In genomic region chr1:206703647-206704046, GRCh38 we compare ENCODE assay signal across 8 cellular contexts. TPM values are rescaled to one million over a fixed set of nuclear protein-coding genes. Genes with fewer than 3 reads are reported as not detected.
DNase-seq lines count a peak whose midpoint lies in the region; ATAC-seq and TF ChIP-seq lines count a peak whose summit lies in the region.

No MANE protein-coding gene starts in this region.

- TF ChIP-seq CTCF in smooth muscle cell (IDR thresholded peaks at IDR 0.05; ENCODE audit: borderline replicate concordance, insufficient read depth, poor library complexity, severe bottlenecking) (no peak), stomach (IDR thresholded peaks at IDR 0.05) (no peak), coronary artery (IDR thresholded peaks at IDR 0.05) (no peak)

- no peaks in the 10 kb centered on the region for H3F3A ChIP-seq in smooth muscle cell (ENCODE audit: low read depth)

- H4K20me1 ChIP-seq in smooth muscle cell (ENCODE audit: low read depth) = peaks cover 100% of the 10 kb centered on the region

- H3K79me2 ChIP-seq in smooth muscle cell (ENCODE audit: low read depth) = peaks cover 100% of the 10 kb centered on the region

- H3K36me3 ChIP-seq in smooth muscle cell (ENCODE audit: low read depth) = no peaks in the 10 kb centered on the region
- H3K36me3 ChIP-seq in stomach = no peaks in the 10 kb centered on the region

- WGBS in smooth muscle cell (ENCODE audit: low lambda C conversion rate) = 74% methylated on average over 5 of the region's 5 CpGs
- WGBS in stomach, 5 donors = 69 to 83% (median 77%) methylated on average over 5 of the region's 5 CpGs

- peaks cover 55% of the 10 kb centered on the region for H3K4me1 ChIP-seq in smooth muscle cell (ENCODE audit: low read depth)
- H3K4me1 ChIP-seq in stomach = peaks cover 83 to 96% (median 91%) of the 10 kb centered on the region in 4 donors

- H3K27me3 ChIP-seq in smooth muscle cell (ENCODE audit: low read depth) = no peaks in the 10 kb centered on the region
- H3K27me3 ChIP-seq in stomach = no peaks in the 10 kb centered on the region

- peak; percentile 46 for DNase-seq in activated T-helper 9 cell treated with anti-CD3 and anti-CD28 coated beads, Interleukin-2, amount 50 U/mL, for 16 hours (ENCODE audit: low read depth)
- DNase-seq in smooth muscle cell (lab: John Stamatoyannopoulos, UW; ENCODE audit: unreplicated experiment) (no peak), stomach (no peak), coronary artery (ENCODE audit: low spot score) (no peak), HuH-7.5 (ENCODE audit: low spot score) (no peak), Ammon's horn (ENCODE audit: low spot score) (no peak)

- no peak for TF ChIP-seq EP300 in stomach (IDR thresholded peaks at IDR 0.05)

- H3K9me3 ChIP-seq in smooth muscle cell (replicated peaks; ENCODE audit: low read depth) (no peaks in the 10 kb centered on the region), stomach (no peaks in the 10 kb centered on the region)

- H3K9ac ChIP-seq in smooth muscle cell (ENCODE audit: low read depth) = no peak overlapping the region

- H3K27ac ChIP-seq in smooth muscle cell (ENCODE audit: low read depth) = peak overlapping the region; percentile 33
- H3K27ac ChIP-seq in stomach = peak overlapping the region in 2 of 5 donors; percentile 9 to 15
- no peak overlapping the region for H3K27ac ChIP-seq in coronary artery

- H3K4me3 ChIP-seq in smooth muscle cell (no peak overlapping the region), stomach (no peak overlapping the region), coronary artery (no peak overlapping the region)

- H2AFZ ChIP-seq in smooth muscle cell (ENCODE audit: low read depth) = no peak overlapping the region

- TF ChIP-seq POLR2A in stomach (IDR thresholded peaks at IDR 0.05) = no peak

- intact Hi-C loops in stomach (cut with DNase I; ENCODE audit: low total_unique reads) = no loop called here

- peak overlapping the region; percentile 12 for H3K4me2 ChIP-seq in smooth muscle cell

- ATAC-seq in GM18502 (IDR thresholded peaks at IDR 0.05; ENCODE audit: poor library complexity, unreplicated experiment) (peak; percentile 59), HG03342 (IDR thresholded peaks at IDR 0.05; ENCODE audit: unreplicated experiment) (peak; percentile 48)

RNA-seq across cellular contexts. Expression of gene MAPKAPK2, which starts 18.9 kb away (rescaled TPM):
- total RNA-seq in smooth muscle cell = 36.0 and 40.9 TPM in 2 replicates
- polyA plus RNA-seq in smooth muscle cell = 14.3 and 16.9 TPM in 2 replicates
- total RNA-seq in stomach = 10 to 100 TPM; 22.6 to 78.0 (median 43.9) TPM
- polyA plus RNA-seq in stomach = 10 to 100 TPM; 30.1 to 60.8 (median 55.4) TPM
